In genomic region chr5:32067774-32068173, GRCh38 we compare ENCODE assay signal across 19 cellular contexts.
DNase-seq lines count a peak whose midpoint lies in the region; ATAC-seq, FAIRE-seq and TF ChIP-seq lines count a peak whose summit lies in the region.
"Had no signal": no experiment of that assay in that cellular context is flagged by ENCODE, and none has a peak within 500 bp of the region (broad histone marks: within the 10 kb centered on the region; RNA-seq: fewer than 3 reads in every experiment).

No MANE protein-coding gene starts in this region.

- H3K4me1 ChIP-seq in liver (ENCODE audit: control insufficient read depth in 4 of 4, insufficient read depth in 4 of 4, low read length in 3 of 4) (no peaks in the 10 kb centered on the region), HepG2 (ENCODE audit: insufficient read depth, low read length) (no peaks in the 10 kb centered on the region), right lobe of liver (no peaks in the 10 kb centered on the region)
- H3K4me1 ChIP-seq: BLaER1 treated with 17β-estradiol and CSF1 and Interleukin-3, amounts not matched to agents 10 nM and 100 nM; Caco-2 had no signal

- no peak overlapping the region for H3K4me3 ChIP-seq in liver (ENCODE audit: low read depth in 1 of 3, low read length in 3 of 3)
- H3K4me3 ChIP-seq in HepG2 (replicated peaks in 1 of 3; ENCODE audit: insufficient read depth in 1 of 3, low read depth in 2 of 3, low read length in 3 of 3) = no peak overlapping the region
- no peak overlapping the region for H3K4me3 ChIP-seq in right lobe of liver
- H3K4me3 ChIP-seq: A549; BLaER1 treated with 17β-estradiol and CSF1 and Interleukin-3, amounts not matched to agents 10 nM and 100 nM had no signal

- no peak overlapping the region for H3K4me2 ChIP-seq in HepG2 (ENCODE audit: low read depth, low read length)
- H3K4me2 ChIP-seq: A549; BLaER1 treated with 17β-estradiol and CSF1 and Interleukin-3, amounts not matched to agents 10 nM and 100 nM had no signal

- H3K27me3 ChIP-seq in liver (ENCODE audit: control insufficient read depth in 4 of 4, insufficient read depth in 4 of 4, low read length in 3 of 4) (no peaks in the 10 kb centered on the region), HepG2 (ENCODE audit: control insufficient read depth in 1 of 2, insufficient read depth in 2 of 2, low read length in 2 of 2) (peaks cover 0 to 3% of the 10 kb centered on the region in 2 experiments; a peak in 2 of 5 replicates), right lobe of liver (no peaks in the 10 kb centered on the region)
- H3K27me3 ChIP-seq: BLaER1 treated with 17β-estradiol and CSF1 and Interleukin-3, amounts not matched to agents 10 nM and 100 nM had no signal

- no TSS peak for BruUV-seq in HepG2 (replicated peaks; lab: Mats Ljungman, UMichigan)

- H4K20me1 ChIP-seq in HepG2 (ENCODE audit: insufficient read depth, low read length) = no peaks in the 10 kb centered on the region
- H4K20me1 ChIP-seq: BLaER1 treated with 17β-estradiol and CSF1 and Interleukin-3, amounts not matched to agents 10 nM and 100 nM had no signal

- ATAC-seq in HepG2 (no peak), right lobe of liver (peak; percentile 24 to 85 (median 68)), HG02642 (IDR thresholded peaks at IDR 0.05; ENCODE audit: poor library complexity, unreplicated experiment) (no peak)
- ATAC-seq: A549; CD8-positive, alpha-beta T cell had no signal

- no peak for TF ChIP-seq CTCF in liver (IDR thresholded peaks at IDR 0.05; ENCODE audit: low read depth, low read length, missing input control)
- TF ChIP-seq CTCF in HepG2 (CRISPR knock-in tag; IDR thresholded peaks at IDR 0.05) = no peak
- TF ChIP-seq CTCF in right lobe of liver (IDR thresholded peaks at IDR 0.05) = no peak

- TF ChIP-seq RAD21 in liver (IDR thresholded peaks at IDR 0.05) (no peak), HepG2 (CRISPR knock-in tag; IDR thresholded peaks at IDR 0.05) (no peak)

- H3K27ac ChIP-seq in liver (ENCODE audit: low read depth in 1 of 2, low read length in 2 of 2) (no peak overlapping the region), HepG2 (ENCODE audit: extremely low read length, insufficient read depth, low read length) (no peak overlapping the region), right lobe of liver (no peak overlapping the region)
- H3K27ac ChIP-seq: 22Rv1; A549; BLaER1 treated with 17β-estradiol and CSF1 and Interleukin-3, amounts not matched to agents 10 nM and 100 nM; C4-2B had no signal

- H3K9ac ChIP-seq in liver (ENCODE audit: low read depth in 1 of 2, low read length in 2 of 2) (no peak overlapping the region), HepG2 (ENCODE audit: insufficient read depth, low read depth, low read length) (no peak overlapping the region)
- H3K9ac ChIP-seq: BLaER1 treated with 17β-estradiol and CSF1 and Interleukin-3, amounts not matched to agents 10 nM and 100 nM had no signal

- TF ChIP-seq EP300 in HepG2 (IDR thresholded peaks at IDR 0.05; ENCODE audit: low read depth in 2 of 2, low read length in 2 of 2) = no peak
- no peak for TF ChIP-seq EP300 in HepG2 (CRISPR knock-in tag; IDR thresholded peaks at IDR 0.05; ENCODE audit: borderline replicate concordance)

- no peaks in the 10 kb centered on the region for H3K79me2 ChIP-seq in HepG2 (ENCODE audit: insufficient read depth, low read length)

- CTCF ChIA-PET in HepG2 (lab: Yijun Ruan, JAX; ENCODE audit: low intra/inter-chr PET ratio, low total read pairs) = no interaction called here

- intact Hi-C loops in HepG2 (cut with micrococcal nuclease; ENCODE audit: unreplicated experiment) = no loop called here
- intact Hi-C loops in right lobe of liver (cut with DNase I) = no loop called here

- FAIRE-seq in HepG2 (lab: Jason Lieb, UNC) = no peak
- FAIRE-seq: A549, D721Med, GM12891, GM19239 had no signal

- 45% methylated on average over 3 of the region's 3 CpGs for WGBS in liver
- 35% methylated on average over 3 of the region's 3 CpGs for WGBS in HepG2 (ENCODE audit: low lambda C conversion rate)
- 26% methylated on average over 3 of the region's 3 CpGs for WGBS in right lobe of liver (ENCODE audit: insufficient coverage, low coverage, low lambda C conversion rate, missing lambda C conversion rate)

- H3K9me3 ChIP-seq in liver (ENCODE audit: control insufficient read depth in 4 of 4, low read length in 3 of 4) (no peaks in the 10 kb centered on the region), HepG2 (ENCODE audit: low read length) (no peaks in the 10 kb centered on the region), right lobe of liver (no peaks in the 10 kb centered on the region)
- H3K9me3 ChIP-seq: A549; BLaER1 treated with 17β-estradiol and CSF1 and Interleukin-3, amounts not matched to agents 10 nM and 100 nM; Caco-2 had no signal

- DNase-seq in HepG2 (ENCODE audit: low spot score) (no peak), right lobe of liver (no peak)
- no peak for DNase-seq in stimulated activated naive CD4-positive, alpha-beta T cell (lab: John Stamatoyannopoulos, UW)
- DNase-seq: AML-193; Caco-2; Calu3; CD4-positive, alpha-beta T cell; CD8-positive, alpha-beta T cell; DMS79 treated with DMSO at 0.1 percent for 48 hours; GF-D8 had no signal

- POLR2A ChIA-PET in HepG2 (lab: Yijun Ruan, JAX) = no interaction called here

- H3K36me3 ChIP-seq in liver (ENCODE audit: control insufficient read depth in 4 of 4, insufficient read depth in 3 of 4, low read depth in 1 of 4, low read length in 3 of 4) (no peaks in the 10 kb centered on the region), HepG2 (replicated peaks in 1 of 2; ENCODE audit: control insufficient read depth in 1 of 2, insufficient read depth in 2 of 2, low read length in 2 of 2) (no peaks in the 10 kb centered on the region), right lobe of liver (no peaks in the 10 kb centered on the region)
- H3K36me3 ChIP-seq: BLaER1 treated with 17β-estradiol and CSF1 and Interleukin-3, amounts not matched to agents 10 nM and 100 nM had no signal

- in situ Hi-C loops in HepG2 (cut with HindIII; ENCODE audit: extremely low pct_ligation_motif_present, low pct_unique_long_range_greater_than_20kb) = no loop called here

- no peak overlapping the region for H2AFZ ChIP-seq in HepG2 (ENCODE audit: low read length)

- TF ChIP-seq POLR2A in HepG2 (IDR thresholded peaks at IDR 0.05; ENCODE audit: insufficient read depth in 1 of 2, low read depth in 2 of 2, low read length in 2 of 2) (no peak), right lobe of liver (IDR thresholded peaks at IDR 0.05) (no peak)

TF ChIP-seq in liver, 16 proteins besides CTCF, POLR2A, EP300 and RAD21:
- peak; percentile 13 for TF ChIP-seq SP1 (IDR thresholded peaks at IDR 0.05)
- no peak for TF ChIP-seq NR2F2 (IDR thresholded peaks at IDR 0.05)
- peak; percentile 39 for TF ChIP-seq FOXA2 (IDR thresholded peaks at IDR 0.05)

TF ChIP-seq in HepG2, 621 proteins besides CTCF, POLR2A, EP300 and RAD21 (continues in another document):
- TF ChIP-seq EZH2 (conservative IDR thresholded peaks at IDR 0.05; ENCODE audit: low read depth, low read length) (no peak), SMAD9 (CRISPR knock-in tag; IDR thresholded peaks at IDR 0.05) (no peak), ZNF530 (CRISPR knock-in tag; IDR thresholded peaks at IDR 0.05; ENCODE audit: low read depth) (no peak), PBX3 (CRISPR knock-in tag; IDR thresholded peaks at IDR 0.05; ENCODE audit: borderline replicate concordance) (no peak), MAF1 (CRISPR knock-in tag; IDR thresholded peaks at IDR 0.05; ENCODE audit: borderline replicate concordance) (no peak), NFE2L1 (CRISPR knock-in tag; IDR thresholded peaks at IDR 0.05; ENCODE audit: borderline replicate concordance) (no peak), FOSL1 (CRISPR knock-in tag; IDR thresholded peaks at IDR 0.05; ENCODE audit: borderline replicate concordance) (no peak), ZNF496 (CRISPR knock-in tag; IDR thresholded peaks at IDR 0.05; ENCODE audit: insufficient replicate concordance) (no peak), NBN (conservative IDR thresholded peaks at IDR 0.05) (no peak), SIN3A (IDR thresholded peaks at IDR 0.05; ENCODE audit: borderline replicate concordance, low read depth, low read length) (no peak), CAMTA2 (CRISPR knock-in tag; IDR thresholded peaks at IDR 0.05; ENCODE audit: borderline replicate concordance) (no peak), REPIN1 (CRISPR knock-in tag; IDR thresholded peaks at IDR 0.05; ENCODE audit: borderline replicate concordance, low read depth) (no peak), CREBL2 (CRISPR knock-in tag; IDR thresholded peaks at IDR 0.05; ENCODE audit: borderline replicate concordance) (no peak), MEF2D (CRISPR knock-in tag; IDR thresholded peaks at IDR 0.05) (no peak)

Comparison
In these comparisons a context has a peak if more than half of its experiments do, and no peak if none do; other contexts are left out.
1. ATAC-seq: peak in right lobe of liver (4 of 4); none in HepG2 (single experiment) and HG02642 (single experiment).